18 cellular contexts compared by ENCODE assay signal in genomic region chr1:33171993-33172813, GRCh38. TPM values are rescaled to one million over a fixed set of nuclear protein-coding genes. Genes with fewer than 3 reads are reported as not detected.
A peak's percentile ranks its signal among the peaks of the same experiment; 100 is the strongest.
DNase-seq lines count a peak whose midpoint lies in the region; ATAC-seq and TF ChIP-seq lines count a peak whose summit lies in the region.
"Had no signal": no experiment of that assay in that cellular context is flagged by ENCODE, and none has a peak within 500 bp of the region (broad histone marks: within the 10 kb centered on the region; RNA-seq: fewer than 3 reads in every experiment).

No MANE protein-coding gene starts in this region.

- POLR2A ChIA-PET in activated CD8-positive, alpha-beta T cell treated with anti-CD3 and anti-CD28 coated beads for 36 hours (lab: Charles Lee): interaction anchor here (1.1 kb wide), 1 partner anchor 13 kb away, joined by 3 read pairs; no protein-coding TSS in a partner anchor
- POLR2A ChIA-PET in activated CD8-positive, alpha-beta T cell treated with anti-CD3 and anti-CD28 coated beads, Interleukin-2, amount 10 ng/mL, durations not matched to agents 7 days and 5 days (lab: Charles Lee): interaction anchor here (1.2 kb wide), 1 partner anchor 10 kb away, joined by 6 read pairs; the partner anchor contains the start of gene TRIM62

- H3K27me3 Mint-ChIP-seq in activated CD8-positive, alpha-beta T cell treated with anti-CD3 and anti-CD28 coated beads for 36 hours: no peaks in the 10 kb centered on the region
- H3K27me3 Mint-ChIP-seq in activated CD8-positive, alpha-beta T cell treated with anti-CD3 and anti-CD28 coated beads, Interleukin-2, amount 10 ng/mL, durations not matched to agents 7 days and 5 days (ENCODE audit: low read depth): no peaks in the 10 kb centered on the region
- no peaks in the 10 kb centered on the region for H3K27me3 Mint-ChIP-seq in brain
- no peaks in the 10 kb centered on the region for H3K27me3 Mint-ChIP-seq in memory B cell
- H3K27me3 Mint-ChIP-seq in type B pancreatic cell: no peaks in the 10 kb centered on the region
- H3K27me3 Mint-ChIP-seq: activated CD4-positive, alpha-beta T cell treated with anti-CD3 and anti-CD28 coated beads for 36 hours; CD8-positive, alpha-beta memory T cell had no signal

- no peak overlapping the region for H3K27ac Mint-ChIP-seq in activated CD8-positive, alpha-beta T cell treated with anti-CD3 and anti-CD28 coated beads for 36 hours
- H3K27ac Mint-ChIP-seq in activated CD8-positive, alpha-beta T cell treated with anti-CD3 and anti-CD28 coated beads, Interleukin-2, amount 10 ng/mL, durations not matched to agents 7 days and 5 days: no peak overlapping the region
- H3K27ac Mint-ChIP-seq in brain: peak overlapping the region in 3 of 5 experiments; percentile 2 to 63 (median 2)
- H3K27ac Mint-ChIP-seq in memory B cell: no peak overlapping the region
- peak overlapping the region; percentile 93 for H3K27ac Mint-ChIP-seq in type B pancreatic cell
- H3K27ac Mint-ChIP-seq: activated CD4-positive, alpha-beta T cell treated with anti-CD3 and anti-CD28 coated beads for 36 hours had no signal

- no peak overlapping the region for H3K4me3 Mint-ChIP-seq in activated CD8-positive, alpha-beta T cell treated with anti-CD3 and anti-CD28 coated beads for 36 hours
- H3K4me3 Mint-ChIP-seq in activated CD8-positive, alpha-beta T cell treated with anti-CD3 and anti-CD28 coated beads, Interleukin-2, amount 10 ng/mL, durations not matched to agents 7 days and 5 days: no peak overlapping the region
- no peak overlapping the region for H3K4me3 Mint-ChIP-seq in brain
- no peak overlapping the region for H3K4me3 Mint-ChIP-seq in memory B cell
- peak overlapping the region; percentile 40 for H3K4me3 Mint-ChIP-seq in type B pancreatic cell
- H3K4me3 Mint-ChIP-seq: activated CD4-positive, alpha-beta T cell treated with anti-CD3 and anti-CD28 coated beads for 36 hours had no signal

- CTCF ChIA-PET in activated CD8-positive, alpha-beta T cell treated with anti-CD3 and anti-CD28 coated beads for 36 hours (lab: Charles Lee): interaction anchor here (0.8 to 1.4 kb wide), 4 partner anchors 9 to 239 kb away, joined by 3 to 4 read pairs (median 3); partner anchors contain the start of gene TRIM62
- CTCF ChIA-PET in activated CD8-positive, alpha-beta T cell treated with anti-CD3 and anti-CD28 coated beads, Interleukin-2, amount 10 ng/mL, durations not matched to agents 7 days and 5 days (lab: Charles Lee): interaction anchor here (1.7 kb wide), 1 partner anchor 45 kb away, joined by 6 read pairs; no protein-coding TSS in a partner anchor

- no peaks in the 10 kb centered on the region for H3K9me3 Mint-ChIP-seq in activated CD8-positive, alpha-beta T cell treated with anti-CD3 and anti-CD28 coated beads for 36 hours
- H3K9me3 Mint-ChIP-seq in activated CD8-positive, alpha-beta T cell treated with anti-CD3 and anti-CD28 coated beads, Interleukin-2, amount 10 ng/mL, durations not matched to agents 7 days and 5 days (ENCODE audit: insufficient read depth): no peaks in the 10 kb centered on the region
- H3K9me3 Mint-ChIP-seq in brain (peaks cover 0 to 4% (median 2%) of the 10 kb centered on the region in 5 experiments), memory B cell (no peaks in the 10 kb centered on the region), type B pancreatic cell (peaks cover 6% of the 10 kb centered on the region)
- H3K9me3 Mint-ChIP-seq: CD8-positive, alpha-beta memory T cell had no signal

- intact Hi-C loops in activated CD8-positive, alpha-beta T cell treated with anti-CD3 and anti-CD28 coated beads for 36 hours (cut with micrococcal nuclease): no loop called here

- H3K36me3 Mint-ChIP-seq in activated CD8-positive, alpha-beta T cell treated with anti-CD3 and anti-CD28 coated beads for 36 hours (ENCODE audit: low read depth): no peaks in the 10 kb centered on the region
- no peaks in the 10 kb centered on the region for H3K36me3 Mint-ChIP-seq in activated CD8-positive, alpha-beta T cell treated with anti-CD3 and anti-CD28 coated beads, Interleukin-2, amount 10 ng/mL, durations not matched to agents 7 days and 5 days (ENCODE audit: low read depth)
- H3K36me3 Mint-ChIP-seq in brain (peaks cover 33% of the 10 kb centered on the region), memory B cell (peaks cover 22% of the 10 kb centered on the region), type B pancreatic cell (peaks cover 14% of the 10 kb centered on the region)

- ATAC-seq in activated CD8-positive, alpha-beta T cell treated with anti-CD3 and anti-CD28 coated beads for 36 hours: peak; percentile 27
- no peak for ATAC-seq in activated CD8-positive, alpha-beta T cell treated with anti-CD3 and anti-CD28 coated beads, Interleukin-2, amount 10 ng/mL, durations not matched to agents 7 days and 5 days
- peak; percentile 47 for ATAC-seq in memory B cell (ENCODE audit: low read depth)
- ATAC-seq in GM18861 (IDR thresholded peaks at IDR 0.05; ENCODE audit: unreplicated experiment): no peak
- ATAC-seq: activated CD4-positive, alpha-beta T cell treated with anti-CD3 and anti-CD28 coated beads for 36 hours had no signal

- no peak for DNase-seq in activated CD8-positive, alpha-beta T cell treated with anti-CD3 and anti-CD28 coated beads for 36 hours
- DNase-seq in activated CD8-positive, alpha-beta T cell treated with anti-CD3 and anti-CD28 coated beads, Interleukin-2, amount 10 ng/mL, durations not matched to agents 7 days and 5 days: no peak
- DNase-seq in memory B cell (ENCODE audit: low spot score in 2 of 2) (no peak), type B pancreatic cell (ENCODE audit: extremely low spot score, unreplicated experiment) (no peak), NCI-H1092 treated with DMSO at 0.1 percent for 48 hours (lab: John Stamatoyannopoulos, UW) (no peak), NCI-H1694 (lab: John Stamatoyannopoulos, UW) (no peak)
- DNase-seq: 8988T; activated CD4-positive, alpha-beta T cell treated with anti-CD3 and anti-CD28 coated beads for 36 hours; activated naive CD4-positive, alpha-beta T cell treated with Interleukin-2 at 50 U/mL for 16 hours; activated T-cell treated with anti-CD3 and anti-CD28 coated beads, Interleukin-2, amount 50 U/mL, for 48 hours; CD8-positive, alpha-beta memory T cell; dermis blood vessel endothelial cell; KG1; NCI-H146; T-helper 1 cell; trophoblast cell had no signal

- peaks cover 11% of the 10 kb centered on the region for H3K4me1 Mint-ChIP-seq in activated CD8-positive, alpha-beta T cell treated with anti-CD3 and anti-CD28 coated beads for 36 hours (ENCODE audit: low read depth)
- peaks cover 5% of the 10 kb centered on the region for H3K4me1 Mint-ChIP-seq in activated CD8-positive, alpha-beta T cell treated with anti-CD3 and anti-CD28 coated beads, Interleukin-2, amount 10 ng/mL, durations not matched to agents 7 days and 5 days (ENCODE audit: low read depth)
- H3K4me1 Mint-ChIP-seq in brain (peaks cover 65% of the 10 kb centered on the region), memory B cell (peaks cover 14% of the 10 kb centered on the region), type B pancreatic cell (ENCODE audit: unreplicated experiment) (peaks cover 34% of the 10 kb centered on the region)

- no peak for TF ChIP-seq CTCF in activated CD8-positive, alpha-beta T cell treated with anti-CD3 and anti-CD28 coated beads for 36 hours (IDR thresholded peaks at IDR 0.05)
- TF ChIP-seq CTCF in brain (conservative IDR thresholded peaks at IDR 0.05) (no peak), type B pancreatic cell (conservative IDR thresholded peaks at IDR 0.05) (no peak)

RNA-seq across cellular contexts. Expression of gene TRIM62, which starts 9.6 kb away (rescaled TPM):
- 1 to 10 TPM; 3.8 to 5.2 TPM for total RNA-seq in activated CD8-positive, alpha-beta T cell treated with anti-CD3 and anti-CD28 coated beads for 36 hours
- 10 to 100 TPM in 1 of 2 experiments, 1 to 10 TPM in 1; 9.7 to 10.0 TPM for total RNA-seq in activated CD8-positive, alpha-beta T cell treated with anti-CD3 and anti-CD28 coated beads, Interleukin-2, amount 10 ng/mL, durations not matched to agents 7 days and 5 days
- 24.2 TPM for polyA plus RNA-seq in brain (ENCODE audit: insufficient read depth, low read depth, low replicate concordance)
- total RNA-seq in type B pancreatic cell (ENCODE audit: low replicate concordance): 14.0 and 20.8 TPM in 2 replicates

Comparison
In these comparisons a context has a peak if more than half of its experiments do, and no peak if none do; other contexts are left out.
1. ATAC-seq: peak in activated CD8-positive, alpha-beta T cell treated with anti-CD3 and anti-CD28 coated beads for 36 hours (single experiment) and memory B cell (single experiment); none in activated CD8-positive, alpha-beta T cell treated with anti-CD3 and anti-CD28 coated beads, Interleukin-2, amount 10 ng/mL, durations not matched to agents 7 days and 5 days (single experiment) and GM18861 (single experiment).
2. H3K27ac Mint-ChIP-seq: peak in brain (3 of 5) and type B pancreatic cell (single experiment); none in activated CD8-positive, alpha-beta T cell treated with anti-CD3 and anti-CD28 coated beads for 36 hours (single experiment), activated CD8-positive, alpha-beta T cell treated with anti-CD3 and anti-CD28 coated beads, Interleukin-2, amount 10 ng/mL, durations not matched to agents 7 days and 5 days (single experiment) and memory B cell (single experiment).